Comparison of ENCODE assay signal across 16 cellular contexts in the genomic region with DNA sequence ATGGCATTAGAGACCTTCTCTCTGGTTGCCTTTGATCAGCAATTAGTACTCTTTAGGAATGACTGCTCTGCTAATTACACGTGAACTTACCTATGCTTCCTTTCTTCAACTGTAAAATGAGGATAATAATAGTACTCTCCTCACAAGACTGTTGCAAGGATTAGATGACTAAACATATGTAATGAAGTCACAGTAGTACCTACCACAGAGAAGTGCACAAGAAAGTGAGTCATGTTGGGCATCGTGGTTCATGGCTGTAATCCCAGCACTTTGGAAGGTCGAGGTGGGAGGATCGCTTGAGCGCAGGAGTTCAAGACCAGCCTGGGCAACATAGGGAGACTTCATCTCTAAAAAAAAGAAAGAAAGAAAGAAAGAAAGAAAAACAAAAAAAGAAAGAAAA.
DNase-seq lines count a peak whose midpoint lies in the region; ATAC-seq lines count a peak whose summit lies in the region.
"Had no signal": no experiment of that assay in that cellular context is flagged by ENCODE, and none has a peak within 500 bp of the region (broad histone marks: within the 10 kb centered on the region; RNA-seq: fewer than 3 reads in every experiment).

No MANE protein-coding gene starts in this region.

- ATAC-seq in HG03520 (IDR thresholded peaks at IDR 0.05; ENCODE audit: unreplicated experiment), result no peak
- ATAC-seq: gastroesophageal sphincter, right cardiac atrium had no signal

- intact Hi-C loops in posterior cingulate gyrus (cut with DNase I), result no loop called here

- DNase-seq in stimulated activated CD4-positive, alpha-beta T cell treated with anti-CD3 and anti-CD28 coated beads, Interleukin-1b, Interleukin-23, amount 100 ng/mL, for 48 hours, result peak; percentile 5
- DNase-seq in stimulated activated CD4-positive, alpha-beta T cell treated with anti-CD3 and anti-CD28 coated beads, Interleukin-2, amount 100 ng/mL, for 48 hours, result no peak
- DNase-seq in RKO (ENCODE audit: low spot score), result peak; percentile 60
- peak; percentile 60 for DNase-seq in fibroblast of gingiva (ENCODE audit: low read depth)
- DNase-seq in DMS53 (lab: John Stamatoyannopoulos, UW), result no peak
- DNase-seq in activated CD8-positive, alpha-beta memory T cell treated with anti-CD3 and anti-CD28 coated beads for 24 hours, result no peak
- DNase-seq in posterior cingulate gyrus, result no peak
- DNase-seq: activated gamma-delta T cell; NCI-H1105; NK-92 treated with Interleukin-12 subunit alpha and Interleukin-12 subunit beta, amount 100 ng/mL, for 24 hours; right cardiac atrium; SJCRH30; stimulated activated CD8-positive, alpha-beta memory T cell treated with anti-CD3 and anti-CD28 coated beads, Interleukin-4, amount 100 ng/mL, for 48 hours; thyroid gland had no signal

Comparison
In these comparisons a context has a peak if more than half of its experiments do, and no peak if none do; other contexts are left out.
1. DNase-seq: peak in stimulated activated CD4-positive, alpha-beta T cell treated with anti-CD3 and anti-CD28 coated beads, Interleukin-1b, Interleukin-23, amount 100 ng/mL, for 48 hours (single experiment), RKO (single experiment) and fibroblast of gingiva (single experiment); none in stimulated activated CD4-positive, alpha-beta T cell treated with anti-CD3 and anti-CD28 coated beads, Interleukin-2, amount 100 ng/mL, for 48 hours (0 of 2), DMS53 (single experiment), activated CD8-positive, alpha-beta memory T cell treated with anti-CD3 and anti-CD28 coated beads for 24 hours (single experiment) and posterior cingulate gyrus (0 of 10).